ENCODE assay signal across 10 cellular contexts in the genomic region with DNA sequence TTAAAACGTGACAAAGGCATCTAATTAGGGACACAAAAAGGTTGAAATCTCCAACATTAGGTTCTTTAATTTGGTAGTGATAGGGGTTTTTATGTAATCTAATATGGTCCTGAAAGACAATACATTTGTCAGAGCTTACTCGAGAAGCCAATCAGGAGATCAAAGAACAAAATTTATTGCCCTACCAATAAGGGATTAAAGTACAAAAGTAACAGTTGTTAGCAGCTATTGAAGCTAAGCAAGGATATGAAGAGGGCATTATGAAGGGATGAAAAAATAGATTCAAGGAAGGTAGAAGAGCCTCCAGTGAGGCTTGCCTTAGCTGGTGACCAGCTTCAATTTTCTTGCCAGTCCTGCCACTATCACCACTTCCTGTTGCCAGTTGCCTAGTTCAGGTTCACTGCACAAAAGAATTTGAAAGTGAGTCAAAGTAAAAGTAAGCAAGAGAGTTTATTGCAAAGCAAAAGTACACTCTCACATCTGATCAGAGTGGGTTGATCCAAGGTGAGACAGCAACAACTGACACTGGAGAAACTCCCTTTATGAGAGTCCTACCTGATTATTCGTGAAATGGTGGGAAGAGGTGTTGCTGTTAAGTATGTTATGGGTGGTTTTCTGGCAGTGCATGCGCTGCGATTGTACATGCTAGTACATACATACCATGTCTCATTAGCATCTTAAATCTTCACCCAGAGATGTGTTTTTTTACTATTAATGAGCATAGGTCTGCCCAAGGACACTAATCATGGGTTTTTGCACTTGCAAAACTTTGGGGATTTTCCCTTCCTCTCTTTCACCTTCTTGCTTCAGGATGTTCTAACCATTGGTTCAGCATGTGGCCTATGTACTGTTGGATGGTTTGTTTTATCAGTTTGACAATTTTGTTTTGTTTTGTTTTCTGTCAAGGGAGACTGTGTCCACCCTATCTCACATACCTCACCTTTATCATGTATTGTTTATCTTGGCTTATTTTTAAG.
DNase-seq lines count a peak whose midpoint lies in the region; ATAC-seq, FAIRE-seq and TF ChIP-seq lines count a peak whose summit lies in the region.
"Had no signal": no experiment of that assay in that cellular context is flagged by ENCODE, and none has a peak within 500 bp of the region (broad histone marks: within the 10 kb centered on the region; RNA-seq: fewer than 3 reads in every experiment).

No MANE protein-coding gene starts in this region.

- no peaks in the 10 kb centered on the region for H3K36me3 ChIP-seq in OCI-LY3 (replicated peaks; ENCODE audit: low read depth, low read length)
- no peaks in the 10 kb centered on the region for H3K36me3 ChIP-seq in lower lobe of right lung

- no peak for TF ChIP-seq POLR2A in GM12892 (IDR thresholded peaks at IDR 0.05; ENCODE audit: low read depth, low read length)

- H3K9ac ChIP-seq in OCI-LY3 (ENCODE audit: low read length) = no peak overlapping the region

- no peak overlapping the region for H3K4me3 ChIP-seq in OCI-LY3 (ENCODE audit: low read length)
- no peak overlapping the region for H3K4me3 ChIP-seq in lower lobe of right lung

- intact Hi-C loops in lower lobe of right lung (cut with DNase I) = no loop called here

- H3K9me3 ChIP-seq in OCI-LY3 (ENCODE audit: insufficient read depth, low read length) (no peaks in the 10 kb centered on the region), lower lobe of right lung (no peaks in the 10 kb centered on the region)

- no peak overlapping the region for H2AFZ ChIP-seq in OCI-LY3 (ENCODE audit: low read depth, low read length)

- no peaks in the 10 kb centered on the region for H4K20me1 ChIP-seq in OCI-LY3 (ENCODE audit: insufficient read depth, low read length)

- ATAC-seq in GM19455 (IDR thresholded peaks at IDR 0.05; ENCODE audit: unreplicated experiment) (peak; percentile 50), HG02970 (IDR thresholded peaks at IDR 0.05; ENCODE audit: low FRiP score, unreplicated experiment) (peak; percentile 44), lower lobe of right lung (no peak)
- ATAC-seq: CD8-positive, alpha-beta T cell had no signal

- peaks cover 24% of the 10 kb centered on the region for H3K4me1 ChIP-seq in OCI-LY3 (ENCODE audit: low read length)
- no peaks in the 10 kb centered on the region for H3K4me1 ChIP-seq in lower lobe of right lung

- FAIRE-seq in GM12892 (lab: Jason Lieb, UNC) (peak; percentile 46), urothelium cell line (lab: Jason Lieb, UNC) (no peak)

- H3K27me3 ChIP-seq in OCI-LY3 (ENCODE audit: low read depth, low read length) (no peaks in the 10 kb centered on the region), lower lobe of right lung (ENCODE audit: low read depth) (no peaks in the 10 kb centered on the region)

- DNase-seq in GM12892 (ENCODE audit: insufficient read length) = no peak
- DNase-seq in lower lobe of right lung = no peak
- no peak for DNase-seq in urothelium cell line (ENCODE audit: low spot score)
- DNase-seq in SKM-1 (lab: John Stamatoyannopoulos, UW; ENCODE audit: unreplicated experiment) = no peak
- no peak for DNase-seq in HCEC 1CT
- DNase-seq: CD8-positive, alpha-beta T cell; Right ventricle myocardium superior had no signal

- H3K27ac ChIP-seq in OCI-LY3 (ENCODE audit: low read length) (peak overlapping the region; percentile 58), lower lobe of right lung (no peak overlapping the region)

- TF ChIP-seq CTCF in OCI-LY3 (IDR thresholded peaks at IDR 0.05; ENCODE audit: low read depth, low read length) (no peak), lower lobe of right lung (IDR thresholded peaks at IDR 0.05) (no peak)

- no peaks in the 10 kb centered on the region for H3K79me2 ChIP-seq in OCI-LY3 (ENCODE audit: low read length)

- H3K4me2 ChIP-seq in OCI-LY3 (ENCODE audit: low read length) = peak overlapping the region; percentile 61

Comparison
In these comparisons a context has a peak if more than half of its experiments do, and no peak if none do; other contexts are left out.
1. ATAC-seq: peak in GM19455 (single experiment) and HG02970 (single experiment); none in lower lobe of right lung (0 of 2).